In the genomic region with DNA sequence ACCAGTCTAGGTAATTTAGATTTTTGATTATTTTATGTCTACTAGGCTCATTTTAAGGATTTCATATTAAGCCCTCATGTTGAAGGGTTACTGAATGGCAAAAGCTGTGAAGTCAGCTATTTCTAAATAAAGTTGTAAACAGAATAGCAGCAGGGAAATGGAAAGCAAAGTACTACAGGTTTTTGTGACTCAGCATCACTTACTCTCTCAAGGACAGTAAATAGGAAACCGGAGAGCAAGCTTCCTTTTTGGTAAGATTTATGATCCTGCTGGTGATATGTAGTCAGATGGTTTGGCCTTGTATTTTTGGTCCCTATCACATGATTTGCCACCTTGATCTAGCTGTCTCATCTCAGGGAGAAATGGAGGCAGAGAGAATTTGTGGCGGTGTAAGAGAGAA, we compare ENCODE assay signal across 2 cellular contexts.
TF ChIP-seq lines count a peak whose summit lies in the region.

No MANE protein-coding gene starts in this region.

TF ChIP-seq in K562, 482 proteins besides CTCF, POLR2A, EP300 and RAD21 (continued from another document):
- TF ChIP-seq ZBTB40 (IDR thresholded peaks at IDR 0.05) (peak; percentile 38; the same call in 1 of the 2 replicates), ZBTB40 (CRISPR knock-in tag; IDR thresholded peaks at IDR 0.05) (no peak)

TF ChIP-seq in HepG2, 621 proteins besides CTCF, POLR2A, EP300 and RAD21 (continued from another document and continues in another):
- no peak for TF ChIP-seq ZFP36 (IDR thresholded peaks at IDR 0.05; ENCODE audit: borderline replicate concordance, low read depth, low read length, partially characterized antibody)
- TF ChIP-seq ELF4 (CRISPR knock-in tag; IDR thresholded peaks at IDR 0.05; ENCODE audit: borderline replicate concordance): no peak
- no peak for TF ChIP-seq ZNF317 (CRISPR knock-in tag; IDR thresholded peaks at IDR 0.05)
- TF ChIP-seq GABPA (IDR thresholded peaks at IDR 0.05; ENCODE audit: low read depth, low read length): no peak
- TF ChIP-seq GABPA (CRISPR knock-in tag; IDR thresholded peaks at IDR 0.05; ENCODE audit: low read depth): no peak
- TF ChIP-seq TEAD3 (CRISPR knock-in tag; optimal IDR thresholded peaks at IDR 0.05; ENCODE audit: borderline replicate concordance): peak; percentile 12
- TF ChIP-seq RBM22 (optimal IDR thresholded peaks at IDR 0.05; ENCODE audit: low read length): no peak
- TF ChIP-seq ZNF513 (CRISPR knock-in tag; conservative IDR thresholded peaks at IDR 0.05): no peak
- TF ChIP-seq ZSCAN9 (CRISPR knock-in tag; IDR thresholded peaks at IDR 0.05; ENCODE audit: borderline replicate concordance): 0 out of 2 replicates have a peak, but pooled peaks have one; percentile 19
- no peak for TF ChIP-seq ZNF329 (CRISPR knock-in tag; IDR thresholded peaks at IDR 0.05; ENCODE audit: low read depth)
- TF ChIP-seq ZNF263 (CRISPR knock-in tag; IDR thresholded peaks at IDR 0.05): no peak
- TF ChIP-seq MTF2 (CRISPR knock-in tag; IDR thresholded peaks at IDR 0.05; ENCODE audit: borderline replicate concordance): no peak
- TF ChIP-seq ZNF879 (CRISPR knock-in tag; IDR thresholded peaks at IDR 0.05): no peak
- no peak for TF ChIP-seq ATF6 (CRISPR knock-in tag; conservative IDR thresholded peaks at IDR 0.05)
- no peak for TF ChIP-seq SP5 (CRISPR knock-in tag; IDR thresholded peaks at IDR 0.05; ENCODE audit: borderline replicate concordance, low read depth)
- no peak for TF ChIP-seq HHEX (CRISPR knock-in tag; IDR thresholded peaks at IDR 0.05)
- no peak for TF ChIP-seq KLF11 (CRISPR knock-in tag; IDR thresholded peaks at IDR 0.05)
- no peak for TF ChIP-seq RORA (CRISPR knock-in tag; IDR thresholded peaks at IDR 0.05)
- no peak for TF ChIP-seq HOXA9 (CRISPR knock-in tag; IDR thresholded peaks at IDR 0.05; ENCODE audit: borderline replicate concordance)
- no peak for TF ChIP-seq EHMT2 (IDR thresholded peaks at IDR 0.05; ENCODE audit: borderline replicate concordance, low read depth, low read length)
- TF ChIP-seq SKI (IDR thresholded peaks at IDR 0.05; ENCODE audit: partially characterized antibody): no peak
- no peak for TF ChIP-seq ZNF672 (CRISPR knock-in tag; IDR thresholded peaks at IDR 0.05)
- TF ChIP-seq ZNF816 (CRISPR knock-in tag; IDR thresholded peaks at IDR 0.05; ENCODE audit: borderline replicate concordance): no peak
- peak; percentile 70 for TF ChIP-seq MAFF (IDR thresholded peaks at IDR 0.05; ENCODE audit: low read depth, low read length)
- TF ChIP-seq ZNF619 (CRISPR knock-in tag; IDR thresholded peaks at IDR 0.05): no peak
- TF ChIP-seq ZNF720 (CRISPR knock-in tag; IDR thresholded peaks at IDR 0.05): no peak
- TF ChIP-seq ZNF75D (CRISPR knock-in tag; IDR thresholded peaks at IDR 0.05; ENCODE audit: borderline replicate concordance): no peak
- TF ChIP-seq ZNF143 (CRISPR knock-in tag; IDR thresholded peaks at IDR 0.05): no peak
- TF ChIP-seq SP2 (CRISPR knock-in tag; IDR thresholded peaks at IDR 0.05): no peak
- no peak for TF ChIP-seq ZNF44 (CRISPR knock-in tag; IDR thresholded peaks at IDR 0.05)
- no peak for TF ChIP-seq YY1 (IDR thresholded peaks at IDR 0.05; ENCODE audit: insufficient read depth, insufficient replicate concordance, low read depth, low read length)
- no peak for TF ChIP-seq ZNF430 (CRISPR knock-in tag; IDR thresholded peaks at IDR 0.05)
- TF ChIP-seq MBNL3 (CRISPR knock-in tag; conservative IDR thresholded peaks at IDR 0.05): no peak
- TF ChIP-seq ZBTB40 (IDR thresholded peaks at IDR 0.05): peak; percentile 58; the same call in 1 of the 2 replicates
- TF ChIP-seq ZBTB40 (CRISPR knock-in tag; IDR thresholded peaks at IDR 0.05): peak; percentile 82; the same call in 1 of the 2 replicates
- TF ChIP-seq, protein P1, sequence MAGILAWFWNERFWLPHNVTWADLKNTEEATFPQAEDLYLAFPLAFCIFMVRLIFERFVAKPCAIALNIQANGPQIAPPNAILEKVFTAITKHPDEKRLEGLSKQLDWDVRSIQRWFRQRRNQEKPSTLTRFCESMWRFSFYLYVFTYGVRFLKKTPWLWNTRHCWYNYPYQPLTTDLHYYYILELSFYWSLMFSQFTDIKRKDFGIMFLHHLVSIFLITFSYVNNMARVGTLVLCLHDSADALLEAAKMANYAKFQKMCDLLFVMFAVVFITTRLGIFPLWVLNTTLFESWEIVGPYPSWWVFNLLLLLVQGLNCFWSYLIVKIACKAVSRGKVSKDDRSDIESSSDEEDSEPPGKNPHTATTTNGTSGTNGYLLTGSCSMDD (CRISPR knock-in tag; IDR thresholded peaks at IDR 0.05): no peak
- no peak for TF ChIP-seq ZNF747 (CRISPR knock-in tag; IDR thresholded peaks at IDR 0.05; ENCODE audit: borderline replicate concordance)
- TF ChIP-seq ZMAT5 (CRISPR knock-in tag; IDR thresholded peaks at IDR 0.05; ENCODE audit: borderline replicate concordance, low read depth): no peak
- TF ChIP-seq SKIL (CRISPR knock-in tag; IDR thresholded peaks at IDR 0.05; ENCODE audit: borderline replicate concordance): no peak
- TF ChIP-seq ZKSCAN8 (CRISPR knock-in tag; IDR thresholded peaks at IDR 0.05; ENCODE audit: borderline replicate concordance): no peak
- no peak for TF ChIP-seq FOXJ3 (CRISPR knock-in tag; IDR thresholded peaks at IDR 0.05; ENCODE audit: borderline replicate concordance)
- TF ChIP-seq ZNF253 (CRISPR knock-in tag; IDR thresholded peaks at IDR 0.05; ENCODE audit: borderline replicate concordance): no peak
- TF ChIP-seq, protein P2, sequence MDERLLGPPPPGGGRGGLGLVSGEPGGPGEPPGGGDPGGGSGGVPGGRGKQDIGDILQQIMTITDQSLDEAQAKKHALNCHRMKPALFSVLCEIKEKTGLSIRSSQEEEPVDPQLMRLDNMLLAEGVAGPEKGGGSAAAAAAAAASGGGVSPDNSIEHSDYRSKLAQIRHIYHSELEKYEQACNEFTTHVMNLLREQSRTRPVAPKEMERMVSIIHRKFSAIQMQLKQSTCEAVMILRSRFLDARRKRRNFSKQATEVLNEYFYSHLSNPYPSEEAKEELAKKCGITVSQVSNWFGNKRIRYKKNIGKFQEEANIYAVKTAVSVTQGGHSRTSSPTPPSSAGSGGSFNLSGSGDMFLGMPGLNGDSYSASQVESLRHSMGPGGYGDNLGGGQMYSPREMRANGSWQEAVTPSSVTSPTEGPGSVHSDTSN (CRISPR knock-in tag; IDR thresholded peaks at IDR 0.05): no peak
- TF ChIP-seq, protein P3, sequence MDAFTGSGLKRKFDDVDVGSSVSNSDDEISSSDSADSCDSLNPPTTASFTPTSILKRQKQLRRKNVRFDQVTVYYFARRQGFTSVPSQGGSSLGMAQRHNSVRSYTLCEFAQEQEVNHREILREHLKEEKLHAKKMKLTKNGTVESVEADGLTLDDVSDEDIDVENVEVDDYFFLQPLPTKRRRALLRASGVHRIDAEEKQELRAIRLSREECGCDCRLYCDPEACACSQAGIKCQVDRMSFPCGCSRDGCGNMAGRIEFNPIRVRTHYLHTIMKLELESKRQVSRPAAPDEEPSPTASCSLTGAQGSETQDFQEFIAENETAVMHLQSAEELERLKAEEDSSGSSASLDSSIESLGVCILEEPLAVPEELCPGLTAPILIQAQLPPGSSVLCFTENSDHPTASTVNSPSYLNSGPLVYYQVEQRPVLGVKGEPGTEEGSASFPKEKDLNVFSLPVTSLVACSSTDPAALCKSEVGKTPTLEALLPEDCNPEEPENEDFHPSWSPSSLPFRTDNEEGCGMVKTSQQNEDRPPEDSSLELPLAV (CRISPR knock-in tag; conservative IDR thresholded peaks at IDR 0.05; ENCODE audit: low read depth): no peak
- no peak for TF ChIP-seq REL (CRISPR knock-in tag; conservative IDR thresholded peaks at IDR 0.05)
